In the genomic region with DNA sequence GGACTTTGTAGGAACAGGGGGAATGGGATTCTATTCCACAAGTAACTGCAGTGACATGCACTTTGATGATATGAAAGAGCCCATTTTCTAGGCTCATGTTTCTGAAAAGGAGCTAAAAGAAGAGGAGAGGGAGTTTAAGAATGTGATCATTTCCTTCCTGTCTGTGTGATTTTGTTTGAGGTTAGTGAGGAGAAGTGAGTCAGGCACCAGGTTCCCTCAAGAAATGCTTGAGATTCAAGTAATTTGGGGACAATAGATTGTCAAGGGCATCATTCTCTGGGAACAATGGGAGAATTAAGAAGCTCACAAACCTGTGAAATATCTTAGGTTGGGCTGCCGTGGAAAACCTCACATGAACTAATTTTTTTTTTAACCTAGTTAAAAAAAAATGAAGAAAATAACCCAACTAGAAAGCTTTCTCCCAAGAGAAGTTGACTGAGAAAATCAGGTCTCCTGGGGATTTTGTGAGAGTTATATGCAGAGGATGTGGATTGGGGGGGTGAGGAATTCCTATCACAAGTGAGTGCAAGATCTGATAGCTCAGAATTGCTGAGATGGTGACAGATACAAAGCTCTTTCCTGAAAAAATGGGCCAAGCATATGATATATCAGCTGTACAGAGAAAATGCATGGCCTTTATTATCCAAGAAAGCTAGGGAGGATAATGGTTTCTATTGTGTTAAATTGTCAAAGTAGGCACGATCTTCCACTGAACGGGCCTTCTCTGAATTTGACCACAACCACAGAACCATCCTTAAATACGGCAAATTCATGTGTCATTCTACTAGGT, we compare ENCODE assay signal across 15 cellular contexts.
DNase-seq lines count a peak whose midpoint lies in the region; ATAC-seq and TF ChIP-seq lines count a peak whose summit lies in the region.
"Had no signal": no experiment of that assay in that cellular context is flagged by ENCODE, and none has a peak within 500 bp of the region (broad histone marks: within the 10 kb centered on the region; RNA-seq: fewer than 3 reads in every experiment).

No MANE protein-coding gene starts in this region.

- peak overlapping the region; percentile 85 for H2BK120ac ChIP-seq in mesendoderm (ENCODE audit: low read depth, low read length)

- H3K56ac ChIP-seq in mesendoderm (ENCODE audit: low read length) = peak overlapping the region; percentile 82

- no peaks in the 10 kb centered on the region for H4K20me1 ChIP-seq in BLaER1

- H3K4me1 ChIP-seq in BLaER1 (peaks cover 40% of the 10 kb centered on the region), HUES64 (ENCODE audit: insufficient read depth, low read length) (peaks cover 25% of the 10 kb centered on the region), mesendoderm (ENCODE audit: control insufficient read depth, low read depth, low read length) (peaks cover 25% of the 10 kb centered on the region)
- H3K4me1 ChIP-seq: prostate gland had no signal

- peak overlapping the region; percentile 94 for H3K18ac ChIP-seq in mesendoderm (ENCODE audit: low read length)

- H3K79me1 ChIP-seq in mesendoderm (ENCODE audit: low read length) = no peaks in the 10 kb centered on the region

- H3K36me3 ChIP-seq in BLaER1 = peaks cover 14% of the 10 kb centered on the region; the same call in 1 of the 2 replicates
- H3K36me3 ChIP-seq in HUES64 (ENCODE audit: insufficient read depth, low read length) = peaks cover 42% of the 10 kb centered on the region
- no peaks in the 10 kb centered on the region for H3K36me3 ChIP-seq in brain microvascular endothelial cell (replicated peaks)
- H3K36me3 ChIP-seq in mesendoderm (ENCODE audit: control insufficient read depth, insufficient read depth, low read length) = no peaks in the 10 kb centered on the region
- H3K36me3 ChIP-seq: prostate gland had no signal

- in situ Hi-C loops in brain microvascular endothelial cell (cut with HindIII; ENCODE audit: low pct_ligation_motif_present, low sequenced_read_pairs) = no loop called here

- H4K5ac ChIP-seq in mesendoderm (ENCODE audit: low read length) = no peak overlapping the region

- H3K9me3 Mint-ChIP-seq in osteocyte (ENCODE audit: unreplicated experiment) = peaks cover 9% of the 10 kb centered on the region

- TF ChIP-seq CTCF in brain microvascular endothelial cell (IDR thresholded peaks at IDR 0.05; ENCODE audit: low read depth, low read length, missing control alignments) = no peak
- TF ChIP-seq CTCF in osteocyte (IDR thresholded peaks at IDR 0.05) = no peak

- no peaks in the 10 kb centered on the region for H3K4me1 Mint-ChIP-seq in osteocyte (ENCODE audit: unreplicated experiment)

- H3K27me3 ChIP-seq in BLaER1 (no peaks in the 10 kb centered on the region), HUES64 (ENCODE audit: insufficient read depth, low read length) (no peaks in the 10 kb centered on the region), brain microvascular endothelial cell (replicated peaks) (no peaks in the 10 kb centered on the region), mesendoderm (ENCODE audit: insufficient read depth, low read length, poor library complexity) (no peaks in the 10 kb centered on the region)

- peak overlapping the region; percentile 90 for H2BK5ac ChIP-seq in mesendoderm (ENCODE audit: low read length)

- H3K9me3 ChIP-seq in BLaER1 = peaks cover 20% of the 10 kb centered on the region
- H3K9me3 ChIP-seq in HUES64 (ENCODE audit: insufficient read depth, low read depth, low read length) = no peaks in the 10 kb centered on the region
- H3K9me3 ChIP-seq: prostate gland had no signal

- no peaks in the 10 kb centered on the region for H3K36me3 Mint-ChIP-seq in osteocyte (ENCODE audit: unreplicated experiment)

- H2AK5ac ChIP-seq in mesendoderm (ENCODE audit: low read length) = no peak overlapping the region

- no peak overlapping the region for H3K27ac Mint-ChIP-seq in osteocyte (ENCODE audit: unreplicated experiment)

- H3K4ac ChIP-seq in mesendoderm (ENCODE audit: low read depth, low read length) = peak overlapping the region; percentile 71

- no peak overlapping the region for H4K8ac ChIP-seq in mesendoderm (ENCODE audit: low read depth, low read length)

- H3K27ac ChIP-seq in BLaER1 (peak overlapping the region; percentile 29), HUES64 (ENCODE audit: low read depth, low read length) (peak overlapping the region; percentile 48), brain microvascular endothelial cell (peak overlapping the region; percentile 68), mesendoderm (ENCODE audit: low read depth, low read length) (peak overlapping the region; percentile 98)
- H3K27ac ChIP-seq: epithelial cell of prostate, prostate gland, RWPE1 had no signal

- no peak overlapping the region for H3K23ac ChIP-seq in mesendoderm (ENCODE audit: low read length)

- H3K4me3 Mint-ChIP-seq in osteocyte (ENCODE audit: unreplicated experiment) = no peak overlapping the region

- WGBS in HUES64 = 85% methylated on average over 3 of the region's 4 CpGs
- WGBS in mesendoderm (ENCODE audit: extremely low coverage, insufficient coverage, low lambda C conversion rate) = no CpG with 5 or more reads among the region's 4 CpGs

- peak overlapping the region; percentile 76 for H3K4me2 ChIP-seq in BLaER1
- peak overlapping the region; percentile 10 for H3K4me2 ChIP-seq in mesendoderm (ENCODE audit: low read length)

- H3K79me2 ChIP-seq in mesendoderm (ENCODE audit: control insufficient read depth, insufficient read depth, low read length) = no peaks in the 10 kb centered on the region

- no peak for ATAC-seq in GM18505 (IDR thresholded peaks at IDR 0.05; ENCODE audit: unreplicated experiment)
- ATAC-seq in HG02642 (IDR thresholded peaks at IDR 0.05; ENCODE audit: poor library complexity, unreplicated experiment) = no peak
- ATAC-seq: stimulated activated naive CD8-positive, alpha-beta T cell treated with anti-CD3 and anti-CD28 coated beads, Interleukin-15, Interleukin-2, amounts not matched to agents 100 U/mL and 50 U/mL, for 24 hours had no signal

- H2BK15ac ChIP-seq in mesendoderm (replicated peaks; ENCODE audit: low read depth) = peak overlapping the region; percentile 98

- H3K9ac ChIP-seq in BLaER1 (no peak overlapping the region), HUES64 (ENCODE audit: low read depth, low read length) (no peak overlapping the region), mesendoderm (ENCODE audit: low read length) (peak overlapping the region; percentile 18)

- H3K4me3 ChIP-seq in BLaER1 (no peak overlapping the region), HUES64 (ENCODE audit: low read length) (no peak overlapping the region), brain microvascular endothelial cell (ENCODE audit: low read depth, low read length) (no peak overlapping the region), mesendoderm (ENCODE audit: low read length) (no peak overlapping the region)
- H3K4me3 ChIP-seq: prostate gland had no signal

- TF ChIP-seq POLR2A in GM18505 (IDR thresholded peaks at IDR 0.05; ENCODE audit: borderline replicate concordance, extremely low read depth, insufficient read depth, insufficient read length) = no peak

- no peaks in the 10 kb centered on the region for H3K27me3 Mint-ChIP-seq in osteocyte (ENCODE audit: unreplicated experiment)

- DNase-seq in brain microvascular endothelial cell = peak; percentile 67
- peak; percentile 95 for DNase-seq in mesendoderm
- DNase-seq in stimulated activated CD4-positive, alpha-beta T cell treated with anti-CD3 and anti-CD28 coated beads, Interleukin-4, amount 100 ng/mL, for 24 hours = no peak
- DNase-seq in osteocyte (ENCODE audit: extremely low spot score, unreplicated experiment) = no peak
- DNase-seq: mesenchymal stem cell; NCI-H1436; NCI-H510A; stimulated activated naive CD8-positive, alpha-beta T cell treated with anti-CD3 and anti-CD28 coated beads, Interleukin-15, Interleukin-2, amounts not matched to agents 100 U/mL and 50 U/mL, for 24 hours had no signal

Comparison
In these comparisons a context has a peak if more than half of its experiments do, and no peak if none do; other contexts are left out.
1. H3K27ac ChIP-seq: peak in every context shown above with its lines; median percentile 98 in mesendoderm; 68 in brain microvascular endothelial cell; 48 in HUES64; 29 in BLaER1.
2. DNase-seq: peak in brain microvascular endothelial cell (single experiment) and mesendoderm (single experiment); none in stimulated activated CD4-positive, alpha-beta T cell treated with anti-CD3 and anti-CD28 coated beads, Interleukin-4, amount 100 ng/mL, for 24 hours (single experiment) and osteocyte (single experiment).